Comparison of ENCODE assay signal across 8 cellular contexts in the genomic region with DNA sequence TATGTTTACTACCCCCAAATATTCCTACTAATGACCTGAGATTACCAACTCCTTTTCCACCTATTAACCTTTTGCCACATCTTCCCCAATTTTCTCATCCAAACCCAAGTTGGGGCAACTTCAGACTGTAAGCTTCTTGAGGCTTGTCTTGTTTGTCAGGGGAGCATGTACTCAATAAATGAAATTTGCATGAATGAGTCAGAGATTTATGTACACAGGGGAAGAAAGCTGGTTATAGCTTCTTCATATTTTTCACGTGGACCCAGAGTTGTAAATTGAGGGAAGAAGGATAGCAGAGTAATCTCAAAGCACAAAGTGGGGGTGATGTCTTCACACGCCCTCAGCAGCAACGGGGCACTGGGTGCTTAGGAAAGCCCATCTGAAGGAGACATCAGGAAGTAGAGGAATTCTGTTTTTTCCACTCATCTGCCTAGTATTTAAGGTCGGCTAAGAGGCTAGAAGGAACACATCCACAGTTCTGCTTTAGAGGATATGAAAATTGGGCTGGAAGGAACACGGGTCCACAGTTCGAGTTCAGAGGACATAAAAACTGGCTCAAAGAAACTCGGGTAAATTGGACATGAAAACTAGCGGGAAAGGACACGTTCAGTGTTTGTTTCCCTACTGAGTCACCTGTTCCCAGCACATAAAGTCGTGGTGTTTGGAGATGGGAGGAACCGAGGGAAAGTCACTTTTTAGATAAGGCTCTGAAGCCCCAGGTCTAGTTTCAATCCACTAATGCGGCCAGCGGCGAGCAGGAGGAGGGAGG. TPM values are rescaled to one million over a fixed set of nuclear protein-coding genes. Genes with fewer than 3 reads are reported as not detected.
A peak's percentile ranks its signal among the peaks of the same experiment; 100 is the strongest.
DNase-seq lines count a peak whose midpoint lies in the region; TF ChIP-seq lines count a peak whose summit lies in the region.

No MANE protein-coding gene starts in this region.

- no peak overlapping the region for H2AFZ ChIP-seq in KMS-11 (ENCODE audit: low read depth)
- H2AFZ ChIP-seq in neural progenitor cell (replicated peaks): peak overlapping the region; percentile 83

- H3K36me3 Mint-ChIP-seq in neural progenitor cell: peaks cover 8% of the 10 kb centered on the region

- H3K4me3 ChIP-seq in GM06990 (replicated peaks; ENCODE audit: low read depth, low read length): peak overlapping the region; percentile 50
- H3K4me3 ChIP-seq in KMS-11 (IDR thresholded peaks at IDR 0.05; ENCODE audit: insufficient read depth, low read depth, low read length): no peak overlapping the region
- H3K4me3 ChIP-seq in colonic mucosa: peak overlapping the region; percentile 46
- H3K4me3 ChIP-seq in neural progenitor cell: peak overlapping the region; percentile 37

- H3K27me3 ChIP-seq in GM06990 (replicated peaks; ENCODE audit: control insufficient read depth, insufficient read depth, low read length) (no peaks in the 10 kb centered on the region), KMS-11 (ENCODE audit: insufficient read depth, low read depth) (no peaks in the 10 kb centered on the region), colonic mucosa (no peaks in the 10 kb centered on the region), neural progenitor cell (peaks cover 18% of the 10 kb centered on the region)

- peaks cover 7% of the 10 kb centered on the region for H3K4me1 ChIP-seq in KMS-11 (ENCODE audit: low read depth, poor library complexity, severe bottlenecking)
- H3K4me1 ChIP-seq in colonic mucosa: no peaks in the 10 kb centered on the region
- H3K4me1 ChIP-seq in neural progenitor cell: peaks cover 6% of the 10 kb centered on the region

- no peaks in the 10 kb centered on the region for H3K9me3 ChIP-seq in colonic mucosa
- no peaks in the 10 kb centered on the region for H3K9me3 ChIP-seq in neural progenitor cell (ENCODE audit: low read depth)

- DNase-seq in GM06990 (ENCODE audit: extremely low read depth, insufficient read length) (no peak), colonic mucosa (no peak), neural progenitor cell (ENCODE audit: low spot score) (no peak), HK-2 (ENCODE audit: unreplicated experiment) (no peak), OCI-M2 (lab: John Stamatoyannopoulos, UW; ENCODE audit: unreplicated experiment) (no peak), NCI-H69 (lab: John Stamatoyannopoulos, UW) (no peak)
- DNase-seq in NK-92 treated with Interleukin-12 subunit alpha and Interleukin-12 subunit beta, amount 100 ng/mL, for 24 hours (lab: John Stamatoyannopoulos, UW): no peak

- peaks cover 9% of the 10 kb centered on the region for H3K27me3 Mint-ChIP-seq in neural progenitor cell (ENCODE audit: insufficient read depth, low read depth)

- no peak overlapping the region for H3K27ac Mint-ChIP-seq in neural progenitor cell

- no peaks in the 10 kb centered on the region for H3F3A ChIP-seq in neural progenitor cell (ENCODE audit: low read depth)

- H3K4me2 ChIP-seq in KMS-11 (peak overlapping the region; percentile 45), neural progenitor cell (peak overlapping the region; percentile 68)

- H3K36me3 ChIP-seq in GM06990 (ENCODE audit: control insufficient read depth, insufficient read depth, low read length) (no peaks in the 10 kb centered on the region), KMS-11 (ENCODE audit: insufficient read depth) (no peaks in the 10 kb centered on the region), colonic mucosa (no peaks in the 10 kb centered on the region), neural progenitor cell (no peaks in the 10 kb centered on the region)

- H3K4me1 Mint-ChIP-seq in neural progenitor cell: peaks cover 12% of the 10 kb centered on the region

- H3K79me2 ChIP-seq in KMS-11 (ENCODE audit: insufficient read depth, low read depth): no peaks in the 10 kb centered on the region
- no peaks in the 10 kb centered on the region for H3K79me2 ChIP-seq in neural progenitor cell (ENCODE audit: low read depth)

- no peaks in the 10 kb centered on the region for H3K9me3 Mint-ChIP-seq in neural progenitor cell

- peak overlapping the region; percentile 85 for H3K4me3 Mint-ChIP-seq in neural progenitor cell

- H4K20me1 ChIP-seq in KMS-11 (ENCODE audit: insufficient read depth): no peaks in the 10 kb centered on the region
- no peaks in the 10 kb centered on the region for H4K20me1 ChIP-seq in neural progenitor cell (ENCODE audit: low read depth)

- H3K9ac ChIP-seq in KMS-11 (no peak overlapping the region), colonic mucosa (ENCODE audit: low read depth in 2 of 2, low read length in 2 of 2) (peak overlapping the region in 1 of 2 donors; percentile 21), neural progenitor cell (no peak overlapping the region)

- no peak overlapping the region for H3K27ac ChIP-seq in KMS-11
- H3K27ac ChIP-seq in colonic mucosa: no peak overlapping the region
- H3K27ac ChIP-seq in neural progenitor cell: no peak overlapping the region

- TF ChIP-seq CTCF in GM06990 (IDR thresholded peaks at IDR 0.05; ENCODE audit: insufficient read depth, low read length, poor library complexity, severe bottlenecking): no peak
- TF ChIP-seq CTCF in KMS-11 (conservative IDR thresholded peaks at IDR 0.05; ENCODE audit: low read depth, low read length): no peak
- no peak for TF ChIP-seq CTCF in colonic mucosa (IDR thresholded peaks at IDR 0.05)
- TF ChIP-seq CTCF in neural progenitor cell (IDR thresholded peaks at IDR 0.05): no peak

- intact Hi-C loops in colonic mucosa (cut with DNase I): no loop called here

RNA-seq across cellular contexts. Expression of a gene that starts 0.7 kb away (rescaled TPM):
- 1 to 10 TPM; 5.2 to 5.7 TPM for total RNA-seq in colonic mucosa
- total RNA-seq in neural progenitor cell (ENCODE audit: low replicate concordance): 5.6 and 6.7 TPM in 2 replicates

RNA-seq across cellular contexts. Expression of a gene that starts 52.9 kb away (rescaled TPM):
- total RNA-seq in colonic mucosa: 1 to 10 TPM; 7.9 to 8.4 TPM
- 8.6 and 15.2 TPM in 2 replicates for total RNA-seq in neural progenitor cell (ENCODE audit: low replicate concordance)
